8 cellular contexts compared by ENCODE assay signal in the genomic region with DNA sequence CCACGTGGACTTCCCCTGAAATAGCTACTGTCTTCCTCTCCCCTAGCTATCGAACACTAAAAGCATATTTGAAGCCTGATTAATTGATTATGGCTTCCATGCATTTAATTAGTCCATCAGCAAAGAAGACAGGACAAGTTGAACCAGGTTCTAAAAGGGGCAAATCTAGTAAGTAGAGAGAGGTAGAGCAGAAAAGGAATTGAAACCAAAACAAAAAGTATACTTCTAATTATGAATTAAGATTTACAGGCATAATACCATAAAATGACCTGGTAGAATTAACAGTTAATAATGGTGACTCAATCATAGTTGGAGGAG. TPM values are rescaled to one million over a fixed set of nuclear protein-coding genes. Genes with fewer than 3 reads are reported as not detected.
DNase-seq lines count a peak whose midpoint lies in the region; ATAC-seq, FAIRE-seq and TF ChIP-seq lines count a peak whose summit lies in the region.

No MANE protein-coding gene starts in this region.

- H3K4me3 ChIP-seq in CD4-positive, CD25-positive, alpha-beta regulatory T cell (ENCODE audit: low read depth, low read length): peak overlapping the region; percentile 81

- POLR2A ChIA-PET in MCF 10A (lab: Yijun Ruan, JAX): interaction anchor here (0.9 to 6.7 kb wide), 19 partner anchors 9 to 710 kb away, joined by 3 to 89 read pairs (median 6); partner anchors contain the start of genes BMI1 and COMMD3

- H3K36me3 Mint-ChIP-seq in CD4-positive, CD25-positive, alpha-beta regulatory T cell: no peaks in the 10 kb centered on the region
- H3K36me3 Mint-ChIP-seq in MCF 10A (ENCODE audit: insufficient read depth, unreplicated experiment): peaks cover 5% of the 10 kb centered on the region
- H3K36me3 Mint-ChIP-seq in natural killer cell: no peaks in the 10 kb centered on the region

- peak overlapping the region; percentile 85 to 93 (median 90) for H3K4me3 Mint-ChIP-seq in CD4-positive, CD25-positive, alpha-beta regulatory T cell
- peak overlapping the region; percentile 79 for H3K4me3 Mint-ChIP-seq in MCF 10A (ENCODE audit: unreplicated experiment)
- peak overlapping the region; percentile 91 for H3K4me3 Mint-ChIP-seq in natural killer cell

- no peaks in the 10 kb centered on the region for H3K9me3 ChIP-seq in CD4-positive, CD25-positive, alpha-beta regulatory T cell (ENCODE audit: control insufficient read depth in 2 of 2, low read length in 2 of 2)

- H3K36me3 ChIP-seq in CD4-positive, CD25-positive, alpha-beta regulatory T cell (ENCODE audit: control insufficient read depth, insufficient read depth, low read length): no peaks in the 10 kb centered on the region

- H3K27ac ChIP-seq in CD4-positive, CD25-positive, alpha-beta regulatory T cell (ENCODE audit: insufficient read depth, low read length, poor library complexity, severe bottlenecking): peak overlapping the region; percentile 88

- peaks cover 14% of the 10 kb centered on the region for H3K27me3 Mint-ChIP-seq in CD4-positive, CD25-positive, alpha-beta regulatory T cell
- H3K27me3 Mint-ChIP-seq in MCF 10A (ENCODE audit: insufficient read depth, unreplicated experiment) (no peaks in the 10 kb centered on the region), natural killer cell (ENCODE audit: low read depth in 2 of 2) (peaks cover 0 to 5% of the 10 kb centered on the region in 2 donors)

- H3K9me3 Mint-ChIP-seq in CD4-positive, CD25-positive, alpha-beta regulatory T cell: peaks cover 0 to 4% (median 0%) of the 10 kb centered on the region in 7 donors
- H3K9me3 Mint-ChIP-seq in MCF 10A (ENCODE audit: unreplicated experiment) (peaks cover 10% of the 10 kb centered on the region), natural killer cell (no peaks in the 10 kb centered on the region)

- no peak for TF ChIP-seq CTCF in MCF 10A (IDR thresholded peaks at IDR 0.05; ENCODE audit: unreplicated experiment)
- TF ChIP-seq CTCF in natural killer cell (IDR thresholded peaks at IDR 0.05): no peak

- ATAC-seq in CD4-positive, CD25-positive, alpha-beta regulatory T cell (ENCODE audit: low read depth in 2 of 2): no peak
- ATAC-seq in HG03025 (IDR thresholded peaks at IDR 0.05; ENCODE audit: low FRiP score, unreplicated experiment): peak; percentile 11
- ATAC-seq in natural killer cell: peak in 1 of 3 donors; percentile 1

- CTCF ChIA-PET in MCF 10A (lab: Yijun Ruan, JAX): interaction anchor here (0.6 to 3.0 kb wide), 12 partner anchors 9 to 987 kb away, joined by 3 to 13 read pairs (median 4); partner anchors contain the start of gene COMMD3

- H3K27ac Mint-ChIP-seq in CD4-positive, CD25-positive, alpha-beta regulatory T cell: peak overlapping the region; percentile 58 to 94 (median 86)
- peak overlapping the region; percentile 68 for H3K27ac Mint-ChIP-seq in MCF 10A (ENCODE audit: low read depth, unreplicated experiment)
- peak overlapping the region; percentile 85 to 88 for H3K27ac Mint-ChIP-seq in natural killer cell

- no peak for FAIRE-seq in RCC 7860 (lab: Jason Lieb, UNC)

- H3K27me3 ChIP-seq in CD4-positive, CD25-positive, alpha-beta regulatory T cell (ENCODE audit: control insufficient read depth, insufficient read depth, low read length): peaks cover 6% of the 10 kb centered on the region

- H3K4me1 Mint-ChIP-seq in CD4-positive, CD25-positive, alpha-beta regulatory T cell: peaks cover 24 to 33% (median 28%) of the 10 kb centered on the region in 4 donors
- H3K4me1 Mint-ChIP-seq in MCF 10A (ENCODE audit: insufficient read depth, unreplicated experiment) (peaks cover 13% of the 10 kb centered on the region), natural killer cell (peaks cover 33 to 39% of the 10 kb centered on the region in 2 donors)

- H3K4me1 ChIP-seq in CD4-positive, CD25-positive, alpha-beta regulatory T cell (ENCODE audit: control insufficient read depth, insufficient read depth, low read length, poor library complexity, severe bottlenecking): peaks cover 18% of the 10 kb centered on the region

- no peak for DNase-seq in CD4-positive, CD25-positive, alpha-beta regulatory T cell
- no peak for DNase-seq in MCF 10A (ENCODE audit: unreplicated experiment)
- DNase-seq in natural killer cell: no peak
- no peak for DNase-seq in RCC 7860 (ENCODE audit: low spot score)
- DNase-seq in NOMO-1 treated with DMSO at 0.1 percent for 48 hours (lab: John Stamatoyannopoulos, UW; ENCODE audit: unreplicated experiment): no peak
- no peak for DNase-seq in D341Med (ENCODE audit: low spot score)
- no peak for DNase-seq in NCI-H2107 (lab: John Stamatoyannopoulos, UW)

- TSS peak; percentile 67 for BruUV-seq in MCF 10A (replicated peaks; lab: Mats Ljungman, UMichigan)

- intact Hi-C loops in MCF 10A (cut with micrococcal nuclease): loop anchor here (2.0 to 5.0 kb wide), 4 partner anchors 223 to 1063 kb away; partner anchors contain the start of gene COMMD3
- intact Hi-C loops in natural killer cell (cut with micrococcal nuclease): loop anchor here (1.0 to 10.0 kb wide), 7 partner anchors 228 to 909 kb away; partner anchors contain the start of genes BMI1 and PIP4K2A

RNA-seq across cellular contexts. Expression of gene DNAJC1, which starts 0.4 kb away (rescaled TPM):
- total RNA-seq in CD4-positive, CD25-positive, alpha-beta regulatory T cell: 23.2 TPM
- 10 to 100 TPM; 12.9 to 27.5 (median 18.8) TPM for polyA plus RNA-seq in CD4-positive, CD25-positive, alpha-beta regulatory T cell
- 57.8 and 69.5 TPM in 2 replicates for total RNA-seq in MCF 10A (2022)
- total RNA-seq in natural killer cell: 10 to 100 TPM; 38.4 to 63.7 (median 50.6) TPM
